Comparison of ENCODE assay signal across 24 cellular contexts in genomic region chr9:74284596-74284995, GRCh38.
DNase-seq lines count a peak whose midpoint lies in the region; ATAC-seq, FAIRE-seq and TF ChIP-seq lines count a peak whose summit lies in the region.
"Had no signal": no experiment of that assay in that cellular context is flagged by ENCODE, and none has a peak within 500 bp of the region (broad histone marks: within the 10 kb centered on the region; RNA-seq: fewer than 3 reads in every experiment).

No MANE protein-coding gene starts in this region.

- no peaks in the 10 kb centered on the region for H3K27me3 ChIP-seq in bronchial epithelial cell (ENCODE audit: control insufficient read depth, insufficient read depth, low read length)

- DNase-seq in NCI-H2107 treated with DMSO at 0.1 percent for 48 hours (lab: John Stamatoyannopoulos, UW; ENCODE audit: unreplicated experiment), result peak; percentile 23
- no peak for DNase-seq in NCI-H2107 (lab: John Stamatoyannopoulos, UW)
- peak; percentile 5 for DNase-seq in NCI-H69 (lab: John Stamatoyannopoulos, UW)
- DNase-seq in bronchial epithelial cell (ENCODE audit: low read depth), result peak; percentile 39
- no peak for DNase-seq in NCI-H1048 (lab: John Stamatoyannopoulos, UW)
- DNase-seq in coronary artery (ENCODE audit: low spot score), result no peak
- DNase-seq in NCI-H226, result no peak
- DNase-seq: activated gamma-delta T cell treated with Interleukin-2 at 50 U/mL for 16 hours; AML-193; CD8-positive, alpha-beta T cell; H9; islet precursor cell; MM.1S; naive thymus-derived CD4-positive, alpha-beta T cell; NCI-H146; RPMI8226; stimulated activated CD4-positive, alpha-beta T cell treated with anti-CD3 and anti-CD28 coated beads, Interleukin-15, amount 100 ng/mL, for 24 hours; stimulated activated naive CD4-positive, alpha-beta T cell had no signal

- TF ChIP-seq CTCF in bronchial epithelial cell (IDR thresholded peaks at IDR 0.05; ENCODE audit: insufficient read depth, low read length, severe bottlenecking) (no peak), coronary artery (IDR thresholded peaks at IDR 0.05) (no peak)

- FAIRE-seq in bronchial epithelial cell (lab: Jason Lieb, UNC), result no peak
- FAIRE-seq: endothelial cell of umbilical vein, G401.6, TTC549, urothelium cell line had no signal

- H3K36me3 ChIP-seq in bronchial epithelial cell (ENCODE audit: control insufficient read depth, insufficient read depth, low read length), result no peaks in the 10 kb centered on the region
- H3K36me3 ChIP-seq: prostate gland had no signal

- H3K4me3 ChIP-seq in bronchial epithelial cell (ENCODE audit: low read depth, low read length), result no peak overlapping the region
- no peak overlapping the region for H3K4me3 ChIP-seq in coronary artery
- H3K4me3 ChIP-seq: prostate gland had no signal

- ATAC-seq in GM21447 (IDR thresholded peaks at IDR 0.05; ENCODE audit: unreplicated experiment), result no peak
- ATAC-seq: CD8-positive, alpha-beta T cell; naive thymus-derived CD4-positive, alpha-beta T cell had no signal

- no peak overlapping the region for H3K27ac ChIP-seq in coronary artery
- H3K27ac ChIP-seq: prostate gland had no signal

Comparison
In these comparisons a context has a peak if more than half of its experiments do, and no peak if none do; other contexts are left out.
1. DNase-seq: peak in NCI-H2107 treated with DMSO at 0.1 percent for 48 hours (single experiment), NCI-H69 (single experiment) and bronchial epithelial cell (single experiment); none in NCI-H2107 (single experiment), NCI-H1048 (single experiment), coronary artery (single experiment) and NCI-H226 (single experiment).